In genomic region chr1:228343211-228343661, GRCh38 we compare ENCODE assay signal across 22 cellular contexts.
A peak's percentile ranks its signal among the peaks of the same experiment; 100 is the strongest.
DNase-seq lines count a peak whose midpoint lies in the region; ATAC-seq and TF ChIP-seq lines count a peak whose summit lies in the region.
"Had no signal": no experiment of that assay in that cellular context is flagged by ENCODE, and none has a peak within 500 bp of the region (broad histone marks: within the 10 kb centered on the region; RNA-seq: fewer than 3 reads in every experiment).

No MANE protein-coding gene starts in this region.

- no peaks in the 10 kb centered on the region for H3K4me1 ChIP-seq in left lung

- no peak overlapping the region for H3K4me3 Mint-ChIP-seq in T-helper 17 cell
- no peak overlapping the region for H3K4me3 Mint-ChIP-seq in MCF 10A (ENCODE audit: unreplicated experiment)
- H3K4me3 Mint-ChIP-seq: CD4-positive, alpha-beta T cell; HFFc6; stimulated activated naive CD8-positive, alpha-beta T cell treated with anti-CD3 and anti-CD28 coated beads, Interleukin-15, amount 100 ng/mL, for 72 hours had no signal

- H3K9me3 ChIP-seq in T-helper 17 cell (ENCODE audit: control insufficient read depth, low read length, poor library complexity, severe bottlenecking) (no peaks in the 10 kb centered on the region), left lung (no peaks in the 10 kb centered on the region)

- no peaks in the 10 kb centered on the region for H3K4me1 Mint-ChIP-seq in T-helper 17 cell
- H3K4me1 Mint-ChIP-seq in MCF 10A (ENCODE audit: insufficient read depth, unreplicated experiment): no peaks in the 10 kb centered on the region

- H3K9me3 Mint-ChIP-seq in MCF 10A (ENCODE audit: unreplicated experiment): no peaks in the 10 kb centered on the region

- CTCF ChIA-PET in MCF 10A (lab: Yijun Ruan, JAX): no interaction called here

- H3K27ac Mint-ChIP-seq in T-helper 17 cell: no peak overlapping the region
- H3K27ac Mint-ChIP-seq in MCF 10A (ENCODE audit: low read depth, unreplicated experiment): no peak overlapping the region
- H3K27ac Mint-ChIP-seq: CD4-positive, alpha-beta T cell; HFFc6; stimulated activated naive CD8-positive, alpha-beta T cell treated with anti-CD3 and anti-CD28 coated beads, Interleukin-15, amount 100 ng/mL, for 72 hours had no signal

- DNase-seq in activated CD8-positive, alpha-beta memory T cell treated with anti-CD3 and anti-CD28 coated beads, Interleukin-2, amount 50 U/mL, for 4 hours: peak; percentile 5
- DNase-seq in activated CD8-positive, alpha-beta memory T cell treated with anti-CD3 and anti-CD28 coated beads, Interleukin-2, amount 50 U/mL, for 48 hours: no peak
- DNase-seq in T-helper 17 cell (peak in 2 of 3 donors; percentile 4 to 6), left lung (peak; percentile 30 to 49), posterior vena cava (ENCODE audit: low spot score) (peak; percentile 60), MCF 10A (ENCODE audit: unreplicated experiment) (no peak), NCI-H1092 treated with DMSO at 0.1 percent for 48 hours (lab: John Stamatoyannopoulos, UW) (no peak)
- DNase-seq: activated CD4-positive, alpha-beta T cell treated with anti-CD3 and anti-CD28 coated beads, Interleukin-2, amount 50 U/mL, for 4 hours; AML-193; effector CD4-positive, alpha-beta T cell; GM23248; HFFc6; mammary epithelial cell; NCI-H146; NCI-H2107; NCI-H446 treated with DMSO at 0.1 percent for 48 hours; small intestine; T1000 had no signal

- H3K27me3 ChIP-seq in left lung: no peaks in the 10 kb centered on the region

- peaks cover 0 to 14% of the 10 kb centered on the region in 2 donors for H3K36me3 ChIP-seq in left lung

- H3K27ac ChIP-seq in left lung: no peak overlapping the region
- H3K27ac ChIP-seq: GM23248, HL-60 had no signal

- H3K4me3 ChIP-seq in left lung: no peak overlapping the region
- H3K4me3 ChIP-seq: GM23248 had no signal

- POLR2A ChIA-PET in MCF 10A (lab: Yijun Ruan, JAX): no interaction called here

- ATAC-seq in T-helper 17 cell: no peak
- ATAC-seq in left lung: no peak
- ATAC-seq in HG02852 (IDR thresholded peaks at IDR 0.05; ENCODE audit: unreplicated experiment): no peak
- ATAC-seq: stimulated activated naive CD8-positive, alpha-beta T cell treated with anti-CD3 and anti-CD28 coated beads, Interleukin-15, amount 100 ng/mL, for 72 hours had no signal

- H3K36me3 Mint-ChIP-seq in T-helper 17 cell (ENCODE audit: low read depth): peaks cover 2% of the 10 kb centered on the region
- H3K36me3 Mint-ChIP-seq in MCF 10A (ENCODE audit: insufficient read depth, unreplicated experiment): no peaks in the 10 kb centered on the region

- no peak for TF ChIP-seq CTCF in left lung (IDR thresholded peaks at IDR 0.05)
- no peak for TF ChIP-seq CTCF in MCF 10A (IDR thresholded peaks at IDR 0.05; ENCODE audit: unreplicated experiment)

- no peaks in the 10 kb centered on the region for H3K27me3 Mint-ChIP-seq in T-helper 17 cell
- H3K27me3 Mint-ChIP-seq in MCF 10A (ENCODE audit: insufficient read depth, unreplicated experiment): no peaks in the 10 kb centered on the region
- H3K27me3 Mint-ChIP-seq: CD4-positive, alpha-beta T cell; stimulated activated naive CD8-positive, alpha-beta T cell treated with anti-CD3 and anti-CD28 coated beads, Interleukin-15, amount 100 ng/mL, for 72 hours had no signal

- BruUV-seq in MCF 10A (replicated peaks; lab: Mats Ljungman, UMichigan): no TSS peak

- intact Hi-C loops in left lung (cut with DNase I): no loop called here
- intact Hi-C loops in posterior vena cava (cut with DNase I): loop anchor here in 1 of 2 donors (5.0 kb wide), 1 partner anchor 1621 kb away; no protein-coding TSS in a partner anchor
- intact Hi-C loops in MCF 10A (cut with micrococcal nuclease): no loop called here

Comparison
In these comparisons a context has a peak if more than half of its experiments do, and no peak if none do; other contexts are left out.
1. DNase-seq: peak in activated CD8-positive, alpha-beta memory T cell treated with anti-CD3 and anti-CD28 coated beads, Interleukin-2, amount 50 U/mL, for 4 hours (single experiment), T-helper 17 cell (2 of 3), left lung (2 of 2) and posterior vena cava (single experiment); none in activated CD8-positive, alpha-beta memory T cell treated with anti-CD3 and anti-CD28 coated beads, Interleukin-2, amount 50 U/mL, for 48 hours (single experiment), MCF 10A (single experiment) and NCI-H1092 treated with DMSO at 0.1 percent for 48 hours (single experiment).